8 cellular contexts compared by ENCODE assay signal in the genomic region with DNA sequence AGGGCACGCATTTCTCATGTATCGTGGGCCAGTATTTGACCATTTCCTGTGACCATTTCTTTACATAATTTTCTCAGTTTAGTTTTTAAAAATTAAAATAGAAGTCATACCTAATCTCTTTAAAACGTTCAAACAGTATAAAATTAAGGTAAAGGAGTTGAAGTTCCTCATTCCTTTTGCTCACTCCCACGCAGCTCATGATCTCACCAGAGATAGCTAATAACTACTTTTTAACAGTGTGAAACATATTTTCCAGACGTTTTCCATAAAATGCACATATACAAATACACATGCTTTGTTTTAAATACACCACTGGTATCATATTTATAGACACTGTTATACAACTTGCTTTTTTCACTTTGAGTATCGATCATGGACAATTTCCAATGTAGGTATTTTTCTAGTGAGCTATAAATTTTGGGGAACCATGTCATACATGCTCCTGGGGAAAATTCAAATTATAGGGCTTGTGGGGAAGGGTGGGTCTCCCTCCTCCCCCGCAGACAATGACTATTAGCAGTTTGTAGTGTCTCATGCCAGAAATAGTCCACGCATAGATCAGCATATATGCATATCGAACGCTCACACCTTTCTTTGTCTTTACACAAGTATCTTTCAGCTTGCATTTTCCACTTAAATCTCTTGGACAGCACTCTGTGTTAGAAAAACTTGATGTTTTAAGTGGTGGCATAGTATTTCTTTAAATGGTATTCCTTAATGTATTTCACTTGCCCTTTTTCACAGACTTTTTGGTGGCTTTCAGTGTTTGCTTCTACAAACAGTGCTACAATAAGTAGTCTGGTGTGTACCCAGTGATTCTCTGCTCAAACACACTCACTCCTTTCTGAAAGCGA.
DNase-seq lines count a peak whose midpoint lies in the region; ATAC-seq, FAIRE-seq and TF ChIP-seq lines count a peak whose summit lies in the region.

No MANE protein-coding gene starts in this region.

- peak; percentile 63 for DNase-seq in GM12865 (ENCODE audit: low read depth)
- no peak for DNase-seq in LNCaP clone FGC (ENCODE audit: low read depth)
- peak; percentile 81 for DNase-seq in bronchial epithelial cell (ENCODE audit: low read depth)
- no peak for DNase-seq in prostate gland (ENCODE audit: low spot score)
- DNase-seq in hypothalamus (lab: John Stamatoyannopoulos, UW), result no peak
- DNase-seq in HCEC 1CT, result no peak
- no peak for DNase-seq in ovary

- no peaks in the 10 kb centered on the region for H3K4me1 ChIP-seq in prostate gland (replicated peaks)
- no peaks in the 10 kb centered on the region for H3K4me1 ChIP-seq in ovary (ENCODE audit: insufficient read depth)

- no peak for TF ChIP-seq EP300 in ovary (IDR thresholded peaks at IDR 0.05)

- TF ChIP-seq POLR2A in prostate gland (IDR thresholded peaks at IDR 0.05) (no peak), ovary (IDR thresholded peaks at IDR 0.05) (no peak)

- 46% methylated on average over 11 of the region's 11 CpGs for WGBS in prostate gland
- 76 to 86% (median 80%) methylated on average over 11 of the region's 11 CpGs for WGBS in ovary, 3 donors

- H3K36me3 ChIP-seq in bronchial epithelial cell (ENCODE audit: control insufficient read depth, insufficient read depth, low read length) (no peaks in the 10 kb centered on the region), prostate gland (no peaks in the 10 kb centered on the region), ovary (no peaks in the 10 kb centered on the region)

- H3K9me3 ChIP-seq in prostate gland, result no peaks in the 10 kb centered on the region
- no peaks in the 10 kb centered on the region for H3K9me3 ChIP-seq in ovary

- no peak for FAIRE-seq in bronchial epithelial cell (lab: Jason Lieb, UNC)

- ATAC-seq in GM19463 (IDR thresholded peaks at IDR 0.05; ENCODE audit: unreplicated experiment), result no peak

- H3K27me3 ChIP-seq in bronchial epithelial cell (ENCODE audit: control insufficient read depth, insufficient read depth, low read length) (no peaks in the 10 kb centered on the region), prostate gland (replicated peaks; ENCODE audit: insufficient read depth) (no peaks in the 10 kb centered on the region), ovary (no peaks in the 10 kb centered on the region)

- intact Hi-C loops in prostate gland (cut with DNase I), result no loop called here
- intact Hi-C loops in ovary (cut with DNase I), result no loop called here

- peak overlapping the region; percentile 82 to 86 for H3K27ac ChIP-seq in prostate gland
- H3K27ac ChIP-seq in ovary, result no peak overlapping the region

- TF ChIP-seq CTCF in GM12865 (IDR thresholded peaks at IDR 0.05; ENCODE audit: insufficient read depth, low read depth, low read length, missing control alignments), result no peak
- no peak for TF ChIP-seq CTCF in LNCaP clone FGC (IDR thresholded peaks at IDR 0.05; ENCODE audit: control insufficient read depth, extremely low read depth, insufficient read depth)
- TF ChIP-seq CTCF in bronchial epithelial cell (IDR thresholded peaks at IDR 0.05; ENCODE audit: insufficient read depth, low read length, severe bottlenecking), result no peak
- TF ChIP-seq CTCF in prostate gland (IDR thresholded peaks at IDR 0.05), result no peak
- TF ChIP-seq CTCF in ovary (IDR thresholded peaks at IDR 0.05), result no peak

- H3K4me3 ChIP-seq in GM12865 (ENCODE audit: low read depth, low read length), result peak overlapping the region; percentile 58
- peak overlapping the region; percentile 39 for H3K4me3 ChIP-seq in LNCaP clone FGC (ENCODE audit: low read depth, low read length)
- peak overlapping the region; percentile 44 for H3K4me3 ChIP-seq in bronchial epithelial cell (ENCODE audit: low read depth, low read length)
- H3K4me3 ChIP-seq in prostate gland, result peak overlapping the region in 1 of 2 donors; percentile 16
- H3K4me3 ChIP-seq in ovary, result no peak overlapping the region

Comparison
In these comparisons a context has a peak if more than half of its experiments do, and no peak if none do; other contexts are left out.
1. DNase-seq: peak in GM12865 (single experiment) and bronchial epithelial cell (single experiment); none in LNCaP clone FGC (single experiment), prostate gland (single experiment), hypothalamus (0 of 51), HCEC 1CT (single experiment) and ovary (0 of 5).
2. H3K27ac ChIP-seq: peak in prostate gland (2 of 2); none in ovary (0 of 2).